8 cellular contexts compared by ENCODE assay signal in genomic region chr6:147508073-147508870, GRCh38. TPM values are rescaled to one million over a fixed set of nuclear protein-coding genes. Genes with fewer than 3 reads are reported as not detected.
DNase-seq lines count a peak whose midpoint lies in the region; ATAC-seq, FAIRE-seq and TF ChIP-seq lines count a peak whose summit lies in the region.

SAMD5 (plus strand) TSS chr6:147508690; CDS start chr6:147508929, 239 bp downstream.

- H3K4me1 ChIP-seq in astrocyte (ENCODE audit: insufficient read depth, low read length), result peaks cover 10% of the 10 kb centered on the region
- peaks cover 9% of the 10 kb centered on the region for H3K4me1 ChIP-seq in psoas muscle

- intact Hi-C loops in activated naive CD4-positive, alpha-beta T cell treated with anti-CD3 and anti-CD28 coated beads for 36 hours (cut with micrococcal nuclease), result loop anchor here (5.0 kb wide), 2 partner anchors 639 to 674 kb away; no protein-coding TSS in a partner anchor
- intact Hi-C loops in left ventricle myocardium superior (cut with micrococcal nuclease) (loop anchor here (5.0 kb wide), 1 partner anchor 659 kb away; no protein-coding TSS in a partner anchor), psoas muscle (cut with DNase I) (loop anchor here (5.0 to 10.0 kb wide), 6 partner anchors 147 to 957 kb away; no protein-coding TSS in a partner anchor)

- H3K9me3 ChIP-seq in astrocyte (ENCODE audit: insufficient read depth, low read depth, low read length) (no peaks in the 10 kb centered on the region), psoas muscle (no peaks in the 10 kb centered on the region)

- no peak for TF ChIP-seq CTCF in astrocyte (IDR thresholded peaks at IDR 0.05; ENCODE audit: insufficient read depth, low read depth, low read length)
- TF ChIP-seq CTCF in psoas muscle (IDR thresholded peaks at IDR 0.05), result no peak

- H2AFZ ChIP-seq in astrocyte (ENCODE audit: low read depth, low read length), result peak within 1 kb of the TSS; percentile 97

- H3K27me3 ChIP-seq in astrocyte (ENCODE audit: insufficient read depth, low read length) (peaks cover 16% of the 10 kb centered on the region), psoas muscle (ENCODE audit: insufficient read depth in 3 of 3, low read length in 2 of 3) (peaks cover 0 to 68% (median 8%) of the 10 kb centered on the region in 3 donors)

- CTCF ChIA-PET in activated naive CD4-positive, alpha-beta T cell treated with anti-CD3 and anti-CD28 coated beads for 36 hours (lab: Charles Lee), result interaction anchor here (2.8 to 3.3 kb wide), 2 partner anchors 657 to 672 kb away, joined by 10 to 21 read pairs; no protein-coding TSS in a partner anchor

- peak; percentile 10 for DNase-seq in activated naive CD4-positive, alpha-beta T cell treated with anti-CD3 and anti-CD28 coated beads for 36 hours
- DNase-seq in activated naive CD4-positive, alpha-beta T cell (lab: John Stamatoyannopoulos, UW), result no peak
- DNase-seq in NCI-H460 (ENCODE audit: extremely low read depth, low read depth) (peak; percentile 63), astrocyte (ENCODE audit: low read depth) (peak; percentile 61), left ventricle myocardium superior (peak; percentile 76), psoas muscle (peak; percentile 44 to 69)

- H3K4me2 ChIP-seq in astrocyte (ENCODE audit: low read length), result peak within 1 kb of the TSS; percentile 99

- H3K36me3 ChIP-seq in astrocyte (ENCODE audit: insufficient read depth, low read length) (no peaks in the 10 kb centered on the region), psoas muscle (ENCODE audit: insufficient read depth in 1 of 2, low read depth in 1 of 2) (no peaks in the 10 kb centered on the region)

- FAIRE-seq in astrocyte (lab: Jason Lieb, UNC), result no peak

- H3K27me3 Mint-ChIP-seq in activated naive CD4-positive, alpha-beta T cell treated with anti-CD3 and anti-CD28 coated beads for 36 hours (ENCODE audit: low read depth), result peaks cover 53% of the 10 kb centered on the region
- H3K27me3 Mint-ChIP-seq in astrocyte (ENCODE audit: low read depth, unreplicated experiment), result peaks cover 44% of the 10 kb centered on the region

- peak; percentile 47 for ATAC-seq in HG02852 (IDR thresholded peaks at IDR 0.05; ENCODE audit: unreplicated experiment)
- peak; percentile 89 for ATAC-seq in left ventricle myocardium superior
- peak; percentile 64 to 79 (median 70) for ATAC-seq in psoas muscle
- no peak for ATAC-seq in HG02610 (IDR thresholded peaks at IDR 0.05; ENCODE audit: unreplicated experiment)

- no peaks in the 10 kb centered on the region for H3K79me2 ChIP-seq in astrocyte (ENCODE audit: insufficient read depth, low read length)

- peak within 1 kb of the TSS; percentile 85 for H3K4me3 ChIP-seq in astrocyte (ENCODE audit: insufficient read depth, low read depth, low read length)
- H3K4me3 ChIP-seq in psoas muscle, result peak within 1 kb of the TSS; percentile 74

- H3K27ac ChIP-seq in astrocyte (ENCODE audit: low read depth, low read length) (peak within 1 kb of the TSS; percentile 14), psoas muscle (no peak within 1 kb of the TSS)

- H3K36me3 Mint-ChIP-seq in activated naive CD4-positive, alpha-beta T cell treated with anti-CD3 and anti-CD28 coated beads for 36 hours (ENCODE audit: low read depth), result no peaks in the 10 kb centered on the region
- H3K36me3 Mint-ChIP-seq in astrocyte (ENCODE audit: low read depth, unreplicated experiment), result no peaks in the 10 kb centered on the region

- WGBS in psoas muscle, 3 donors, result 0 to 1% (median 0%) methylated on average over 55 to 85 of the region's 86 CpGs

- H3K4me1 Mint-ChIP-seq in activated naive CD4-positive, alpha-beta T cell treated with anti-CD3 and anti-CD28 coated beads for 36 hours (ENCODE audit: low read depth), result peaks cover 12% of the 10 kb centered on the region
- no peaks in the 10 kb centered on the region for H3K4me1 Mint-ChIP-seq in astrocyte (ENCODE audit: low read depth, unreplicated experiment)

- H3K9ac ChIP-seq in astrocyte (ENCODE audit: low read length), result peak within 1 kb of the TSS; percentile 77

- no peaks in the 10 kb centered on the region for H4K20me1 ChIP-seq in astrocyte (ENCODE audit: insufficient read depth, low read length)

- H3K9me3 Mint-ChIP-seq in activated naive CD4-positive, alpha-beta T cell treated with anti-CD3 and anti-CD28 coated beads for 36 hours, result no peaks in the 10 kb centered on the region
- no peaks in the 10 kb centered on the region for H3K9me3 Mint-ChIP-seq in astrocyte (ENCODE audit: unreplicated experiment)

- peak within 1 kb of the TSS; percentile 67 for H3K4me3 Mint-ChIP-seq in activated naive CD4-positive, alpha-beta T cell treated with anti-CD3 and anti-CD28 coated beads for 36 hours
- peak within 1 kb of the TSS; percentile 89 for H3K4me3 Mint-ChIP-seq in astrocyte (ENCODE audit: unreplicated experiment)

- H3K27ac Mint-ChIP-seq in activated naive CD4-positive, alpha-beta T cell treated with anti-CD3 and anti-CD28 coated beads for 36 hours, result no peak within 1 kb of the TSS
- no peak within 1 kb of the TSS for H3K27ac Mint-ChIP-seq in astrocyte (ENCODE audit: unreplicated experiment)

RNA-seq across cellular contexts. Expression of gene SAMD5, which starts in this region (rescaled TPM):
- total RNA-seq in activated naive CD4-positive, alpha-beta T cell treated with anti-CD3 and anti-CD28 coated beads for 36 hours, result not detected
- 11.5 and 12.7 TPM in 2 replicates for total RNA-seq in NCI-H460 (2014; rRNA removed; shearing (Covaris generic))
- polyA plus RNA-seq in NCI-H460 (2014; cell fraction: nucleus; rRNA removed), result 10.4 and 13.3 TPM in 2 replicates
- total RNA-seq in astrocyte (0.36 and 0.93 TPM in 2 replicates), left ventricle myocardium superior (0.67 TPM), psoas muscle (under 1 TPM; 0.06 to 0.30 (median 0.20) TPM)
- under 1 TPM; 0.03 to 0.08 (median 0.04) TPM for polyA plus RNA-seq in psoas muscle

Comparison
In these comparisons a context has a peak if more than half of its experiments do, and no peak if none do; other contexts are left out.
1. Peak in DNase-seq in activated naive CD4-positive, alpha-beta T cell treated with anti-CD3 and anti-CD28 coated beads for 36 hours; RNA of the gene not detected or under 1 TPM.
2. Peak in DNase-seq, H3K4me3 ChIP-seq, H3K27ac ChIP-seq, H3K9ac ChIP-seq and H3K4me2 ChIP-seq in astrocyte; RNA of the gene not detected or under 1 TPM.
3. Peak in DNase-seq and ATAC-seq in left ventricle myocardium superior; RNA of the gene not detected or under 1 TPM.
4. Peak in DNase-seq, ATAC-seq and H3K4me3 ChIP-seq in psoas muscle; RNA of the gene not detected or under 1 TPM.